8 cellular contexts compared by ENCODE assay signal in the genomic region with DNA sequence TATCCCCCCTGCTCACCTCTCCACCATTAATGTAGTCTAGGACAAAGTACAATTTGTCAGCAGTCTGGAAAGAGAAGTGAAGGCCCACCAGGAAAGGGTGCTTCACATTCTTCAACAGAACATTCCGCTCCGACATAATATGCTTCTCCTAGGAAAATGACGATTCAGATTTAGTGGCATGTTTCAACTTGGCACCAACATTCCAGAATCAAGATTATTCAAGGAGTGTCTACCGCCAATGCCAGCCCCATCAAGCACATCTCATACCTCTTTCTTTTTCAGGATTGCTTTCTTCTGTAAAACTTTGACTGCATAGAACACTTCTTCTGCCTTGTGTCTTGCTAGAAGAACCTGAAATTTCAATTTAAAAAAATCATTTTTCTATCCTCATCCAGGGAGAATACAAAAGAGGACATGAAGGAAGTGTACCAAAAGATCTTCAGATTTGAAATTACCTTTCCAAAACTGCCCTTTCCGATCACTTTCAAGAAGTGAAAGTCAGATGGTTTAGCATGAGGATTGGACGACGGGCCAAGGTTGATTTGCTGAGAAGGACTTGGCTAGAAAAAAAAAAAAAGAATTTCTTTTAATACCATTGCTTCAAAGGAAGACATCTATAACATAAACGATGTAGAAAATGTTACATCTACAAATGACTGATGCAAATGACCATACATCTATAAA.
A peak's percentile ranks its signal among the peaks of the same experiment; 100 is the strongest.
DNase-seq lines count a peak whose midpoint lies in the region; ATAC-seq and TF ChIP-seq lines count a peak whose summit lies in the region.

No MANE protein-coding gene starts in this region.

- no peak for TF ChIP-seq CTCF in RWPE1 (conservative IDR thresholded peaks at IDR 0.05; ENCODE audit: low read depth)
- TF ChIP-seq CTCF in epithelial cell of proximal tubule (conservative IDR thresholded peaks at IDR 0.05; ENCODE audit: low read depth, low read length), result no peak

- peak overlapping the region; percentile 84 for H3K4me3 ChIP-seq in epithelial cell of proximal tubule (ENCODE audit: low read depth, low read length)

- CTCF ChIA-PET in RWPE1 (lab: Yijun Ruan, JAX), result interaction anchor here (0.5 to 2.3 kb wide), 9 partner anchors 20 to 768 kb away, joined by 3 to 11 read pairs (median 4); no protein-coding TSS in a partner anchor

- ATAC-seq in HG02885 (IDR thresholded peaks at IDR 0.05; ENCODE audit: poor library complexity, unreplicated experiment), result no peak

- POLR2A ChIA-PET in RWPE1 (lab: Yijun Ruan, JAX; ENCODE audit: low non-redundant PET), result no interaction called here

- DNase-seq in CD1c-positive myeloid dendritic cell (ENCODE audit: extremely low spot score) (peak; percentile 51), RWPE1 (ENCODE audit: low spot score) (peak; percentile 26), epithelial cell of proximal tubule (ENCODE audit: low read depth) (no peak), pons (ENCODE audit: low spot score) (peak; percentile 35), OCI-M2 (lab: John Stamatoyannopoulos, UW; ENCODE audit: unreplicated experiment) (no peak), iPS-NIHi7 (ENCODE audit: extremely low spot score) (no peak)
- DNase-seq in stimulated activated naive CD4-positive, alpha-beta T cell (lab: John Stamatoyannopoulos, UW), result no peak

- no peak overlapping the region for H3K27ac ChIP-seq in RWPE1

Comparison
In these comparisons a context has a peak if more than half of its experiments do, and no peak if none do; other contexts are left out.
1. DNase-seq: peak in CD1c-positive myeloid dendritic cell (single experiment), RWPE1 (single experiment) and pons (single experiment); none in epithelial cell of proximal tubule (single experiment), OCI-M2 (single experiment), iPS-NIHi7 (single experiment) and stimulated activated naive CD4-positive, alpha-beta T cell (0 of 6).